Comparison of ENCODE assay signal across 8 cellular contexts in the genomic region with DNA sequence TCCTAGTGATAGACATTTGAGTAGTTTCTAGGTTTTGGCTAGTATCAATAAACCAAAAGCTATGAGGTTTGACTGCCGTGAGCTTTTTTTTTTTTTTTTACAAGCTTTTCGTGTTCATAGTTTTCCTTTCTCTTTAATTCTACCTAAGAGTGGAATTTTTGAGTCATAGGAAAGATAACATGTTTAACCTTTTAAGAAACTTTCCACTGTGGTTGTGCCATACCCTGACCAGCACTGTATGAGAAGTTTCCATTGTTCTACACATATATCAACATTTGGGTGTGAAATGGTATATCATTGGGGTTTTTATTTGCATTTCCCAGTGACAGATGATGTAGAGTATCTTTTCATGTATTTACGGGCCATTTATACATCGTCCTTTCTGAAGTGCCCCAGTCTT. TPM values are rescaled to one million over a fixed set of nuclear protein-coding genes. Genes with fewer than 3 reads are reported as not detected.
A peak's percentile ranks its signal among the peaks of the same experiment; 100 is the strongest.
DNase-seq lines count a peak whose midpoint lies in the region; ATAC-seq and TF ChIP-seq lines count a peak whose summit lies in the region.

No MANE protein-coding gene starts in this region.

- intact Hi-C loops in activated naive CD4-positive, alpha-beta T cell treated with anti-CD3 and anti-CD28 coated beads for 36 hours (cut with micrococcal nuclease): loop anchor here (1.0 to 5.0 kb wide), 8 partner anchors 30 to 441 kb away; a partner anchor contains a TSS
- intact Hi-C loops in PC-9 (cut with micrococcal nuclease; ENCODE audit: unreplicated experiment): no loop called here

- peaks cover 5% of the 10 kb centered on the region; the same call in 1 of the 2 replicates for H3K9me3 ChIP-seq in PC-9 (ENCODE audit: insufficient read depth, low read depth)

- H3K9me3 Mint-ChIP-seq in activated naive CD4-positive, alpha-beta T cell treated with anti-CD3 and anti-CD28 coated beads for 36 hours: no peaks in the 10 kb centered on the region
- no peaks in the 10 kb centered on the region for H3K9me3 Mint-ChIP-seq in activated naive CD4-positive, alpha-beta T cell treated with anti-CD3 and anti-CD28 coated beads, Interleukin-2, amount 50 U/mL, for 24 hours
- no peaks in the 10 kb centered on the region for H3K9me3 Mint-ChIP-seq in stimulated activated naive CD8-positive, alpha-beta T cell treated with anti-CD3 and anti-CD28 coated beads, Interleukin-15, amount 100 ng/mL, for 72 hours

- peak; percentile 70 for ATAC-seq in HG03097 (IDR thresholded peaks at IDR 0.05; ENCODE audit: low FRiP score, unreplicated experiment)
- ATAC-seq in stimulated activated naive CD8-positive, alpha-beta T cell treated with anti-CD3 and anti-CD28 coated beads, Interleukin-15, amount 100 ng/mL, for 72 hours: peak; percentile 99

- peak; percentile 76 for DNase-seq in activated naive CD4-positive, alpha-beta T cell treated with anti-CD3 and anti-CD28 coated beads for 36 hours
- DNase-seq in activated naive CD4-positive, alpha-beta T cell (lab: John Stamatoyannopoulos, UW): no peak
- peak; percentile 40 to 67 for DNase-seq in stimulated activated naive CD8-positive, alpha-beta T cell treated with anti-CD3 and anti-CD28 coated beads, Interleukin-15, amount 100 ng/mL, for 72 hours
- DNase-seq in 8988T: no peak
- DNase-seq in NCI-H1417 (lab: John Stamatoyannopoulos, UW): no peak
- no peak for DNase-seq in PC-9

- no peaks in the 10 kb centered on the region for H3K4me1 ChIP-seq in PC-9 (replicated peaks; ENCODE audit: insufficient read depth)

- no peak overlapping the region for H2AFZ ChIP-seq in PC-9

- no peak overlapping the region for H3K4me3 ChIP-seq in PC-9

- POLR2A ChIA-PET in PC-9 (lab: Charles Lee; ENCODE audit: unreplicated experiment): no interaction called here

- no peaks in the 10 kb centered on the region; the same call in 1 of the 2 replicates for H4K20me1 ChIP-seq in PC-9 (ENCODE audit: insufficient read depth)

- H3K79me2 ChIP-seq in PC-9 (ENCODE audit: low read depth): no peaks in the 10 kb centered on the region; the same call in 1 of the 2 replicates

- H3K4me2 ChIP-seq in PC-9: no peak overlapping the region

- H3K4me3 Mint-ChIP-seq in activated naive CD4-positive, alpha-beta T cell treated with anti-CD3 and anti-CD28 coated beads for 36 hours: peak overlapping the region; percentile 50
- peak overlapping the region; percentile 72 for H3K4me3 Mint-ChIP-seq in activated naive CD4-positive, alpha-beta T cell treated with anti-CD3 and anti-CD28 coated beads, Interleukin-2, amount 50 U/mL, for 24 hours
- peak overlapping the region; percentile 69 to 78 for H3K4me3 Mint-ChIP-seq in stimulated activated naive CD8-positive, alpha-beta T cell treated with anti-CD3 and anti-CD28 coated beads, Interleukin-15, amount 100 ng/mL, for 72 hours

- H3K27me3 ChIP-seq in PC-9 (ENCODE audit: insufficient read depth, low read depth): no peaks in the 10 kb centered on the region

- H3F3A ChIP-seq in PC-9 (ENCODE audit: insufficient read depth, low read depth): peaks cover 19% of the 10 kb centered on the region

- H3K36me3 ChIP-seq in PC-9 (ENCODE audit: low read depth): peaks cover 7% of the 10 kb centered on the region; the same call in 1 of the 2 replicates

- peaks cover 64% of the 10 kb centered on the region for H3K4me1 Mint-ChIP-seq in activated naive CD4-positive, alpha-beta T cell treated with anti-CD3 and anti-CD28 coated beads for 36 hours (ENCODE audit: low read depth)
- H3K4me1 Mint-ChIP-seq in activated naive CD4-positive, alpha-beta T cell treated with anti-CD3 and anti-CD28 coated beads, Interleukin-2, amount 50 U/mL, for 24 hours: peaks cover 74% of the 10 kb centered on the region
- peaks cover 75% of the 10 kb centered on the region for H3K4me1 Mint-ChIP-seq in stimulated activated naive CD8-positive, alpha-beta T cell treated with anti-CD3 and anti-CD28 coated beads, Interleukin-15, amount 100 ng/mL, for 72 hours

- peak overlapping the region; percentile 95 for H3K27ac Mint-ChIP-seq in activated naive CD4-positive, alpha-beta T cell treated with anti-CD3 and anti-CD28 coated beads for 36 hours
- H3K27ac Mint-ChIP-seq in activated naive CD4-positive, alpha-beta T cell treated with anti-CD3 and anti-CD28 coated beads, Interleukin-2, amount 50 U/mL, for 24 hours: peak overlapping the region; percentile 99
- peak overlapping the region; percentile 95 to 98 for H3K27ac Mint-ChIP-seq in stimulated activated naive CD8-positive, alpha-beta T cell treated with anti-CD3 and anti-CD28 coated beads, Interleukin-15, amount 100 ng/mL, for 72 hours

- H3K9me2 ChIP-seq in PC-9 (ENCODE audit: insufficient read depth): no peaks in the 10 kb centered on the region

- CTCF ChIA-PET in activated naive CD4-positive, alpha-beta T cell treated with anti-CD3 and anti-CD28 coated beads for 36 hours (lab: Charles Lee): interaction anchor here (0.6 to 1.6 kb wide), 3 partner anchors 10 to 68 kb away, joined by 3 to 5 read pairs (median 3); no protein-coding TSS in a partner anchor
- CTCF ChIA-PET in PC-9 (lab: Charles Lee): interaction anchor here (0.6 kb wide), 1 partner anchor 78 kb away, joined by 3 read pairs; no protein-coding TSS in a partner anchor

- H3K27ac ChIP-seq in PC-9: no peak overlapping the region

- H3K27me3 Mint-ChIP-seq in activated naive CD4-positive, alpha-beta T cell treated with anti-CD3 and anti-CD28 coated beads for 36 hours (ENCODE audit: low read depth): no peaks in the 10 kb centered on the region
- H3K27me3 Mint-ChIP-seq in activated naive CD4-positive, alpha-beta T cell treated with anti-CD3 and anti-CD28 coated beads, Interleukin-2, amount 50 U/mL, for 24 hours: no peaks in the 10 kb centered on the region
- H3K27me3 Mint-ChIP-seq in stimulated activated naive CD8-positive, alpha-beta T cell treated with anti-CD3 and anti-CD28 coated beads, Interleukin-15, amount 100 ng/mL, for 72 hours: no peaks in the 10 kb centered on the region

- TF ChIP-seq CTCF in PC-9 (conservative IDR thresholded peaks at IDR 0.05): no peak

- H3K36me3 Mint-ChIP-seq in activated naive CD4-positive, alpha-beta T cell treated with anti-CD3 and anti-CD28 coated beads for 36 hours (ENCODE audit: low read depth): peaks cover 15% of the 10 kb centered on the region
- peaks cover 31% of the 10 kb centered on the region for H3K36me3 Mint-ChIP-seq in activated naive CD4-positive, alpha-beta T cell treated with anti-CD3 and anti-CD28 coated beads, Interleukin-2, amount 50 U/mL, for 24 hours

- no TSS peak for BruUV-seq in PC-9 (replicated peaks; lab: Mats Ljungman, UMichigan)

RNA-seq across cellular contexts. Expression of a gene that starts 31.7 kb away (rescaled TPM):
- 10 to 100 TPM; 43.4 to 45.5 TPM for total RNA-seq in activated naive CD4-positive, alpha-beta T cell treated with anti-CD3 and anti-CD28 coated beads for 36 hours
- 76.7 and 103 TPM in 2 replicates for total RNA-seq in PC-9 (2021)

Comparison
In these comparisons a context has a peak if more than half of its experiments do, and no peak if none do; other contexts are left out.
1. DNase-seq: peak in activated naive CD4-positive, alpha-beta T cell treated with anti-CD3 and anti-CD28 coated beads for 36 hours (single experiment) and stimulated activated naive CD8-positive, alpha-beta T cell treated with anti-CD3 and anti-CD28 coated beads, Interleukin-15, amount 100 ng/mL, for 72 hours (2 of 2); none in activated naive CD4-positive, alpha-beta T cell (0 of 4), 8988T (single experiment), NCI-H1417 (0 of 3) and PC-9 (0 of 2).
2. Peak in every context shown above with its lines, with median percentiles within 50 percentile points of each other: H3K27ac Mint-ChIP-seq and H3K4me3 Mint-ChIP-seq.